Comparison of ENCODE assay signal across 21 cellular contexts in genomic region chr3:54408328-54408727, GRCh38.
"Had no signal": no experiment of that assay in that cellular context is flagged by ENCODE, and none has a peak within 500 bp of the region (broad histone marks: within the 10 kb centered on the region; RNA-seq: fewer than 3 reads in every experiment).

No MANE protein-coding gene starts in this region.

- H3K27ac ChIP-seq: Peyer's patch had no signal

- H3K9me3 ChIP-seq: Peyer's patch had no signal

- H3K27me3 ChIP-seq: Peyer's patch had no signal

- H3K36me3 ChIP-seq: Peyer's patch had no signal

- H3K4me1 ChIP-seq: Peyer's patch had no signal

- ATAC-seq: PC-3, T-cell had no signal

- H3K9me2 ChIP-seq: SK-N-SH had no signal

- DNase-seq: KBM-7; NCI-H1092 treated with DMSO at 0.1 percent for 48 hours; NCI-H1436; NCI-H187; NCI-H2029; NCI-H2081 treated with DMSO at 0.1 percent for 48 hours; NCI-H2171; NCI-H226; NCI-H446; NCI-H510A; NCI-H524 treated with DMSO at 0.1 percent for 48 hours; NCI-H69; NCI-H774; NK-92 treated with Interleukin-12 subunit alpha and Interleukin-12 subunit beta, amount 100 ng/mL, for 24 hours; PC-3; Peyer's patch; Right ventricle myocardium superior; SIG-M5; SK-N-SH; SW 1271; T-cell had no signal

- H3K4me3 ChIP-seq: Peyer's patch had no signal

- H3K9ac ChIP-seq: SK-N-SH had no signal

- H3K4me2 ChIP-seq: SK-N-SH had no signal
